In genomic region chr5:124790261-124790894, GRCh38 we compare ENCODE assay signal across 16 cellular contexts. TPM values are rescaled to one million over a fixed set of nuclear protein-coding genes. Genes with fewer than 3 reads are reported as not detected.
DNase-seq lines count a peak whose midpoint lies in the region; ATAC-seq and TF ChIP-seq lines count a peak whose summit lies in the region.
"Had no signal": no experiment of that assay in that cellular context is flagged by ENCODE, and none has a peak within 500 bp of the region (broad histone marks: within the 10 kb centered on the region; RNA-seq: fewer than 3 reads in every experiment).

No MANE protein-coding gene starts in this region.

- no peaks in the 10 kb centered on the region for H3K27me3 Mint-ChIP-seq in stimulated activated memory B cell treated with anti-CD40 and anti-IgM and Interleukin-4, amounts not matched to agents 10 μg/mL and 1 μg/mL and 100 μg/mL, for 72 hours
- H3K27me3 Mint-ChIP-seq: activated B cell treated with CpG ODN at 0.5 μM for 24 hours; stimulated activated naive CD8-positive, alpha-beta T cell treated with anti-CD3 and anti-CD28 coated beads, Interleukin-15, amount 100 ng/mL, for 72 hours had no signal

- H3K9me3 Mint-ChIP-seq in stimulated activated memory B cell treated with anti-CD40 and anti-IgM and Interleukin-4, amounts not matched to agents 10 μg/mL and 1 μg/mL and 100 μg/mL, for 72 hours = no peaks in the 10 kb centered on the region
- H3K9me3 Mint-ChIP-seq: activated B cell treated with CpG ODN at 0.5 μM for 24 hours; stimulated activated naive CD8-positive, alpha-beta T cell treated with anti-CD3 and anti-CD28 coated beads, Interleukin-15, amount 100 ng/mL, for 72 hours had no signal

- DNase-seq in NCI-H226 = peak; percentile 91
- DNase-seq in brain microvascular endothelial cell = peak; percentile 43
- peak; percentile 28 for DNase-seq in kidney epithelial cell (ENCODE audit: low read depth)
- no peak for DNase-seq in mucosa of gallbladder (ENCODE audit: low spot score)
- DNase-seq in central memory CD4-positive, alpha-beta T cell = no peak
- DNase-seq: activated B cell treated with CpG ODN at 0.5 μM for 24 hours; cortex of kidney; MV-4-11; NCI-H2171 treated with DMSO at 0.1 percent for 48 hours; right cardiac atrium; stimulated activated naive CD8-positive, alpha-beta T cell treated with anti-CD3 and anti-CD28 coated beads, Interleukin-15, amount 100 ng/mL, for 72 hours; SW 1271 had no signal

- in situ Hi-C loops in brain microvascular endothelial cell (cut with HindIII; ENCODE audit: low pct_ligation_motif_present, low sequenced_read_pairs) = no loop called here

- no peak overlapping the region for H3K27ac ChIP-seq in brain microvascular endothelial cell
- H3K27ac ChIP-seq: C4-2B had no signal

- no peaks in the 10 kb centered on the region for H3K36me3 Mint-ChIP-seq in stimulated activated memory B cell treated with anti-CD40 and anti-IgM and Interleukin-4, amounts not matched to agents 10 μg/mL and 1 μg/mL and 100 μg/mL, for 72 hours
- H3K36me3 Mint-ChIP-seq: activated naive CD4-positive, alpha-beta T cell treated with anti-CD3 and anti-CD28 coated beads, Interleukin-2, amount 50 U/mL, for 72 hours had no signal

- H3K4me3 Mint-ChIP-seq in stimulated activated memory B cell treated with anti-CD40 and anti-IgM and Interleukin-4, amounts not matched to agents 10 μg/mL and 1 μg/mL and 100 μg/mL, for 72 hours = no peak overlapping the region
- H3K4me3 Mint-ChIP-seq: activated B cell treated with CpG ODN at 0.5 μM for 24 hours; stimulated activated naive CD8-positive, alpha-beta T cell treated with anti-CD3 and anti-CD28 coated beads, Interleukin-15, amount 100 ng/mL, for 72 hours had no signal

- no peak for TF ChIP-seq CTCF in brain microvascular endothelial cell (IDR thresholded peaks at IDR 0.05; ENCODE audit: low read depth, low read length, missing control alignments)
- TF ChIP-seq CTCF in kidney epithelial cell (IDR thresholded peaks at IDR 0.05; ENCODE audit: insufficient read depth, low read length, poor library complexity, severe bottlenecking) = no peak

- peaks cover 7% of the 10 kb centered on the region for H3K4me1 Mint-ChIP-seq in stimulated activated memory B cell treated with anti-CD40 and anti-IgM and Interleukin-4, amounts not matched to agents 10 μg/mL and 1 μg/mL and 100 μg/mL, for 72 hours
- H3K4me1 Mint-ChIP-seq: activated B cell treated with CpG ODN at 0.5 μM for 24 hours; stimulated activated naive CD8-positive, alpha-beta T cell treated with anti-CD3 and anti-CD28 coated beads, Interleukin-15, amount 100 ng/mL, for 72 hours had no signal

- no peak for ATAC-seq in stimulated activated memory B cell treated with anti-CD40 and anti-IgM and Interleukin-4, amounts not matched to agents 10 μg/mL and 1 μg/mL and 100 μg/mL, for 72 hours
- ATAC-seq in HG03045 (IDR thresholded peaks at IDR 0.05; ENCODE audit: unreplicated experiment) = no peak
- ATAC-seq: activated naive CD4-positive, alpha-beta T cell treated with anti-CD3 and anti-CD28 coated beads, Interleukin-2, amount 50 U/mL, for 72 hours; right cardiac atrium; stimulated activated naive CD8-positive, alpha-beta T cell treated with anti-CD3 and anti-CD28 coated beads, Interleukin-15, amount 100 ng/mL, for 72 hours had no signal

- peak overlapping the region; percentile 5 for H3K27ac Mint-ChIP-seq in stimulated activated memory B cell treated with anti-CD40 and anti-IgM and Interleukin-4, amounts not matched to agents 10 μg/mL and 1 μg/mL and 100 μg/mL, for 72 hours
- H3K27ac Mint-ChIP-seq: activated B cell treated with CpG ODN at 0.5 μM for 24 hours; activated naive CD4-positive, alpha-beta T cell treated with anti-CD3 and anti-CD28 coated beads, Interleukin-2, amount 50 U/mL, for 72 hours; stimulated activated naive CD8-positive, alpha-beta T cell treated with anti-CD3 and anti-CD28 coated beads, Interleukin-15, amount 100 ng/mL, for 72 hours had no signal

- no peaks in the 10 kb centered on the region for H3K36me3 ChIP-seq in brain microvascular endothelial cell (replicated peaks)
- H3K36me3 ChIP-seq in kidney epithelial cell (ENCODE audit: control insufficient read depth, insufficient read depth, low read length) = no peaks in the 10 kb centered on the region

- H3K27me3 ChIP-seq in brain microvascular endothelial cell (replicated peaks) = no peaks in the 10 kb centered on the region
- no peaks in the 10 kb centered on the region for H3K27me3 ChIP-seq in kidney epithelial cell (ENCODE audit: control insufficient read depth, insufficient read depth, low read length)

- H3K4me3 ChIP-seq in brain microvascular endothelial cell (ENCODE audit: low read depth, low read length) (no peak overlapping the region), kidney epithelial cell (ENCODE audit: low read depth, low read length) (no peak overlapping the region)

RNA-seq across cellular contexts. Expression of gene ZNF608, which starts 43.9 kb away (rescaled TPM):
- 50.2 and 67.7 TPM in 2 replicates for total RNA-seq in kidney epithelial cell
- 37.1 TPM for total RNA-seq in mucosa of gallbladder
- total RNA-seq: activated naive CD4-positive, alpha-beta T cell treated with anti-CD3 and anti-CD28 coated beads, Interleukin-2, amount 50 U/mL, for 72 hours had no signal

Comparison
In these comparisons a context has a peak if more than half of its experiments do, and no peak if none do; other contexts are left out.
1. DNase-seq: peak in NCI-H226 (single experiment), brain microvascular endothelial cell (single experiment) and kidney epithelial cell (single experiment); none in mucosa of gallbladder (single experiment) and central memory CD4-positive, alpha-beta T cell (single experiment).